2 cellular contexts compared by ENCODE assay signal in genomic region chr7:43006008-43006407, GRCh38.
TF ChIP-seq lines count a peak whose summit lies in the region.

No MANE protein-coding gene starts in this region.

TF ChIP-seq in GM23338, 12 proteins besides CTCF, POLR2A, EP300 and RAD21:
- TF ChIP-seq ZNF462 (CRISPR knock-in tag; IDR thresholded peaks at IDR 0.05): no peak
- no peak for TF ChIP-seq NANOG (IDR thresholded peaks at IDR 0.05; ENCODE audit: borderline replicate concordance)
- TF ChIP-seq CREB1 (CRISPR knock-in tag; IDR thresholded peaks at IDR 0.05; ENCODE audit: low read depth): no peak
- no peak for TF ChIP-seq ETS1 (IDR thresholded peaks at IDR 0.05)
- TF ChIP-seq POLR2AphosphoS5 (IDR thresholded peaks at IDR 0.05; ENCODE audit: low read depth): no peak
- no peak for TF ChIP-seq STAT1 (IDR thresholded peaks at IDR 0.05; ENCODE audit: unreplicated experiment)
- TF ChIP-seq ZNF114 (CRISPR knock-in tag; IDR thresholded peaks at IDR 0.05): no peak
- TF ChIP-seq REST (IDR thresholded peaks at IDR 0.05; ENCODE audit: unreplicated experiment): no peak
- no peak for TF ChIP-seq ZNF331 (CRISPR knock-in tag; IDR thresholded peaks at IDR 0.05; ENCODE audit: low read depth)
- no peak for TF ChIP-seq JUNB (IDR thresholded peaks at IDR 0.05; ENCODE audit: unreplicated experiment)

TF ChIP-seq in H1, 55 proteins besides CTCF, POLR2A, EP300 and RAD21:
- TF ChIP-seq SP1 (IDR thresholded peaks at IDR 0.05; ENCODE audit: low read depth, low read length) (no peak), KDM5A (IDR thresholded peaks at IDR 0.05; ENCODE audit: low read length) (no peak), ATF3 (IDR thresholded peaks at IDR 0.05; ENCODE audit: insufficient read depth, low read depth, low read length) (no peak), CBX5 (IDR thresholded peaks at IDR 0.05; ENCODE audit: low read depth, low read length) (no peak), POLR2AphosphoS5 (IDR thresholded peaks at IDR 0.05; ENCODE audit: low read depth, low read length) (no peak), CTBP2 (IDR thresholded peaks at IDR 0.05; ENCODE audit: borderline replicate concordance, insufficient read depth, insufficient read length, low read length) (no peak), JUN (IDR thresholded peaks at IDR 0.05; ENCODE audit: low read depth, low read length) (no peak), TBP (IDR thresholded peaks at IDR 0.05; ENCODE audit: low read depth, low read length) (no peak), SRF (IDR thresholded peaks at IDR 0.05; ENCODE audit: low read depth, low read length) (no peak), POU5F1 (IDR thresholded peaks at IDR 0.05; ENCODE audit: low read depth, low read length) (no peak), RBBP5 (IDR thresholded peaks at IDR 0.05; ENCODE audit: borderline replicate concordance, low read depth, low read length) (no peak), NANOG (IDR thresholded peaks at IDR 0.05; ENCODE audit: insufficient read depth, low read depth, low read length, poor library complexity, severe bottlenecking) (no peak), JUND (IDR thresholded peaks at IDR 0.05; ENCODE audit: low read length) (no peak), EZH2 (IDR thresholded peaks at IDR 0.05; ENCODE audit: low read depth, low read length, severe bottlenecking) (no peak)
